In the genomic region with DNA sequence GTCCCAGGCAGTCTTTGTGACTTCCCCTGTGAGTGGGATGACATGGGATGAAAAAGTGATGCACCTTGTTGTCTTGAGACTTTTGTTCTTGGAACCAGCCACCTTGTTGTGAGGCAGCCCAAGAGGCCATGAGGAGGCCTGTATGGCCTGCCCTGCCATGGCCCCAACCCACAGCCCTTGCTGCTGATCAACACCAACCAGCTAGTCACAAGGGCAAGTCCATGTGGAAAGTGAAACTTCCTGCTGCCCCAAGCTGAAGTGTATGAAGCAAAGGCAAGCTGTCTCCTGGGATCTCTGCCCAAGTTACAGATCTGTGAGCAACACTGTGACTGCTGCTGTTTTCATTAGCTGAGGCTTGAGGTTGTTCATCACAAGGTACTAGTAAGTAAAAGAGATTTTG, we compare ENCODE assay signal across 17 cellular contexts. TPM values are rescaled to one million over a fixed set of nuclear protein-coding genes. Genes with fewer than 3 reads are reported as not detected.
DNase-seq lines count a peak whose midpoint lies in the region; ATAC-seq and TF ChIP-seq lines count a peak whose summit lies in the region.
"Had no signal": no experiment of that assay in that cellular context is flagged by ENCODE, and none has a peak within 500 bp of the region (broad histone marks: within the 10 kb centered on the region; RNA-seq: fewer than 3 reads in every experiment).

No MANE protein-coding gene starts in this region.

- CTCF ChIA-PET in activated B cell treated with CpG ODN at 0.5 μM for 24 hours (lab: Charles Lee): no interaction called here
- CTCF ChIA-PET in CD4-positive, alpha-beta memory T cell (lab: Charles Lee; ENCODE audit: partially characterized antibody): no interaction called here

- H3K4me1 Mint-ChIP-seq in activated naive CD4-positive, alpha-beta T cell treated with anti-CD3 and anti-CD28 coated beads, Interleukin-2, amount 50 U/mL, for 24 hours: peaks cover 49% of the 10 kb centered on the region
- H3K4me1 Mint-ChIP-seq in activated B cell treated with CpG ODN at 0.5 μM for 24 hours (no peaks in the 10 kb centered on the region), type B pancreatic cell (ENCODE audit: unreplicated experiment) (peaks cover 9% of the 10 kb centered on the region)
- peaks cover 18 to 48% (median 37%) of the 10 kb centered on the region in 4 donors for H3K4me1 Mint-ChIP-seq in CD4-positive, alpha-beta memory T cell

- no peak overlapping the region for H3K4me3 ChIP-seq in CD4-positive, alpha-beta memory T cell (ENCODE audit: low read length in 2 of 2)
- H3K4me3 ChIP-seq: K562, SJSA1 had no signal

- POLR2A ChIA-PET in activated B cell treated with CpG ODN at 0.5 μM for 24 hours (lab: Charles Lee): no interaction called here
- POLR2A ChIA-PET in CD4-positive, alpha-beta memory T cell (lab: Charles Lee; ENCODE audit: partially characterized antibody): no interaction called here

- peaks cover 7% of the 10 kb centered on the region for H3K27me3 ChIP-seq in foreskin keratinocyte
- no peaks in the 10 kb centered on the region for H3K27me3 ChIP-seq in CD4-positive, alpha-beta memory T cell (ENCODE audit: insufficient read depth, low read length)
- H3K27me3 ChIP-seq: SJSA1 had no signal

- H3K4me3 Mint-ChIP-seq in activated naive CD4-positive, alpha-beta T cell treated with anti-CD3 and anti-CD28 coated beads, Interleukin-2, amount 50 U/mL, for 24 hours: peak overlapping the region; percentile 7
- no peak overlapping the region for H3K4me3 Mint-ChIP-seq in activated B cell treated with CpG ODN at 0.5 μM for 24 hours
- no peak overlapping the region for H3K4me3 Mint-ChIP-seq in type B pancreatic cell
- peak overlapping the region in 3 of 8 donors; percentile 11 to 46 (median 31) for H3K4me3 Mint-ChIP-seq in CD4-positive, alpha-beta memory T cell

- H3K27me3 Mint-ChIP-seq in activated naive CD4-positive, alpha-beta T cell treated with anti-CD3 and anti-CD28 coated beads, Interleukin-2, amount 50 U/mL, for 24 hours: no peaks in the 10 kb centered on the region
- peaks cover 2% of the 10 kb centered on the region for H3K27me3 Mint-ChIP-seq in activated B cell treated with CpG ODN at 0.5 μM for 24 hours
- peaks cover 21% of the 10 kb centered on the region for H3K27me3 Mint-ChIP-seq in type B pancreatic cell
- H3K27me3 Mint-ChIP-seq in CD4-positive, alpha-beta memory T cell: peaks cover 0 to 2% of the 10 kb centered on the region in 2 donors

- H3K4me1 ChIP-seq in foreskin keratinocyte: no peaks in the 10 kb centered on the region
- H3K4me1 ChIP-seq in CD4-positive, alpha-beta memory T cell (ENCODE audit: insufficient read depth, low read length): peaks cover 25% of the 10 kb centered on the region
- H3K4me1 ChIP-seq: parathyroid adenoma, SJSA1 had no signal

- no peak overlapping the region for H3K27ac Mint-ChIP-seq in activated naive CD4-positive, alpha-beta T cell treated with anti-CD3 and anti-CD28 coated beads, Interleukin-2, amount 50 U/mL, for 24 hours
- no peak overlapping the region for H3K27ac Mint-ChIP-seq in activated B cell treated with CpG ODN at 0.5 μM for 24 hours
- no peak overlapping the region for H3K27ac Mint-ChIP-seq in type B pancreatic cell
- no peak overlapping the region for H3K27ac Mint-ChIP-seq in CD4-positive, alpha-beta memory T cell

- no peak overlapping the region for H3K27ac ChIP-seq in foreskin keratinocyte
- H3K27ac ChIP-seq in CD4-positive, alpha-beta memory T cell (ENCODE audit: low read depth, low read length): no peak overlapping the region
- H3K27ac ChIP-seq: parathyroid adenoma, SJSA1 had no signal

- intact Hi-C loops in activated B cell treated with CpG ODN at 0.5 μM for 24 hours (cut with micrococcal nuclease): no loop called here
- intact Hi-C loops in CD4-positive, alpha-beta memory T cell (cut with micrococcal nuclease): no loop called here

- no peak for DNase-seq in activated naive CD4-positive, alpha-beta T cell (lab: John Stamatoyannopoulos, UW)
- DNase-seq in activated B cell treated with CpG ODN at 0.5 μM for 24 hours (peak; percentile 7), foreskin keratinocyte (peak in 1 of 2 donors; percentile 2), type B pancreatic cell (ENCODE audit: extremely low spot score, unreplicated experiment) (peak; percentile 45), NCI-H2227 treated with DMSO at 0.1 percent for 48 hours (lab: John Stamatoyannopoulos, UW) (no peak), ACHN (no peak)
- DNase-seq in CD4-positive, alpha-beta memory T cell: no peak
- DNase-seq: amniotic stem cell; dermis blood vessel endothelial cell; midbrain; NCI-H187; NK-92 treated with Interleukin-12 subunit alpha and Interleukin-12 subunit beta, amount 100 ng/mL, for 24 hours; stimulated activated CD4-positive, alpha-beta T cell treated with anti-CD3 and anti-CD28 coated beads, Interleukin-12 subunit alpha, Interleukin-12 subunit beta, amount 100 ng/mL, for 4 hours had no signal

- no peaks in the 10 kb centered on the region for H3K36me3 ChIP-seq in CD4-positive, alpha-beta memory T cell (ENCODE audit: insufficient read depth, low read length)
- H3K36me3 ChIP-seq: SJSA1 had no signal

- H3K36me3 Mint-ChIP-seq in activated naive CD4-positive, alpha-beta T cell treated with anti-CD3 and anti-CD28 coated beads, Interleukin-2, amount 50 U/mL, for 24 hours: no peaks in the 10 kb centered on the region
- H3K36me3 Mint-ChIP-seq in activated B cell treated with CpG ODN at 0.5 μM for 24 hours (ENCODE audit: low read depth) (no peaks in the 10 kb centered on the region), type B pancreatic cell (no peaks in the 10 kb centered on the region)
- no peaks in the 10 kb centered on the region for H3K36me3 Mint-ChIP-seq in CD4-positive, alpha-beta memory T cell

- TF ChIP-seq CTCF in activated B cell treated with CpG ODN at 0.5 μM for 24 hours (IDR thresholded peaks at IDR 0.05) (no peak), foreskin keratinocyte (conservative IDR thresholded peaks at IDR 0.05) (no peak), type B pancreatic cell (conservative IDR thresholded peaks at IDR 0.05) (no peak)

- in situ Hi-C loops in ACHN (cut with HindIII; ENCODE audit: low pct_ligation_motif_present, low pct_unique_long_range_greater_than_20kb, low sequenced_read_pairs): no loop called here

- no peaks in the 10 kb centered on the region for H3K9me3 Mint-ChIP-seq in activated naive CD4-positive, alpha-beta T cell treated with anti-CD3 and anti-CD28 coated beads, Interleukin-2, amount 50 U/mL, for 24 hours
- H3K9me3 Mint-ChIP-seq in activated B cell treated with CpG ODN at 0.5 μM for 24 hours (no peaks in the 10 kb centered on the region), type B pancreatic cell (no peaks in the 10 kb centered on the region)
- H3K9me3 Mint-ChIP-seq in CD4-positive, alpha-beta memory T cell: no peaks in the 10 kb centered on the region

- no peaks in the 10 kb centered on the region for H3K9me3 ChIP-seq in CD4-positive, alpha-beta memory T cell (ENCODE audit: control insufficient read depth in 1 of 2, low read length in 2 of 2)
- H3K9me3 ChIP-seq: SJSA1 had no signal

- ATAC-seq in activated B cell treated with CpG ODN at 0.5 μM for 24 hours (ENCODE audit: low read depth) (no peak), foreskin keratinocyte (peak; percentile 35)
- ATAC-seq: K562 had no signal

RNA-seq across cellular contexts. Expression of a gene that starts 21.6 kb away (rescaled TPM):
- total RNA-seq in activated B cell treated with CpG ODN at 0.5 μM for 24 hours (30.8 and 34.6 TPM in 2 replicates), foreskin keratinocyte (23.2 and 27.5 TPM in 2 replicates), type B pancreatic cell (ENCODE audit: low replicate concordance) (22.8 and 27.4 TPM in 2 replicates)
- polyA plus RNA-seq in foreskin keratinocyte: 32.6 and 33.5 TPM in 2 replicates
- 10 to 100 TPM; 26.2 to 28.1 TPM for total RNA-seq in CD4-positive, alpha-beta memory T cell
- 10 to 100 TPM; 20.0 to 23.5 TPM for polyA plus RNA-seq in CD4-positive, alpha-beta memory T cell

Comparison
In these comparisons a context has a peak if more than half of its experiments do, and no peak if none do; other contexts are left out.
1. DNase-seq: peak in activated B cell treated with CpG ODN at 0.5 μM for 24 hours (single experiment) and type B pancreatic cell (single experiment); none in activated naive CD4-positive, alpha-beta T cell (0 of 4), CD4-positive, alpha-beta memory T cell (0 of 5), NCI-H2227 treated with DMSO at 0.1 percent for 48 hours (single experiment) and ACHN (single experiment).